32 cellular contexts compared by ENCODE assay signal in genomic region chr2:116842164-116842563, GRCh38.
"Had no signal": no experiment of that assay in that cellular context is flagged by ENCODE, and none has a peak within 500 bp of the region (broad histone marks: within the 10 kb centered on the region; RNA-seq: fewer than 3 reads in every experiment).

No MANE protein-coding gene starts in this region.

- DNase-seq: activated effector memory CD4-positive, alpha-beta T cell treated with anti-CD3 and anti-CD28 coated beads, Interleukin-2, amount 50 U/mL, for 16 hours; activated effector memory CD4-positive, alpha-beta T cell treated with Interleukin-2 at 50 U/mL for 16 hours; activated gamma-delta T cell; activated gamma-delta T cell treated with Interleukin-2 at 50 U/mL for 16 hours; activated naive CD4-positive, alpha-beta T cell; activated naive CD4-positive, alpha-beta T cell treated with anti-CD3 and anti-CD28 coated beads for 36 hours; activated naive CD4-positive, alpha-beta T cell treated with anti-CD3 and anti-CD28 coated beads, Interleukin-2, amount 10 ng/mL, durations not matched to agents 7 days and 5 days; activated naive CD4-positive, alpha-beta T cell treated with anti-CD3 and anti-CD28 coated beads, Interleukin-2, amount 50 U/mL, for 16 hours; activated naive CD4-positive, alpha-beta T cell treated with Interleukin-2 at 50 U/mL for 16 hours; activated naive CD8-positive, alpha-beta T cell treated with anti-CD3 and anti-CD28 coated beads for 36 hours; activated naive CD8-positive, alpha-beta T cell treated with anti-CD3 and anti-CD28 coated beads, Interleukin-2, amount 10 ng/mL, durations not matched to agents 7 days and 5 days; activated naive CD8-positive, alpha-beta T cell treated with anti-CD3 and anti-CD28 coated beads, Interleukin-2, amount 50 U/mL, for 24 hours; activated T-cell treated with anti-CD3 and anti-CD28 coated beads, Interleukin-2, amount 50 U/mL, for 1 hour; activated T-cell treated with anti-CD3 and anti-CD28 coated beads, Interleukin-2, amount 50 U/mL, for 24 hours; activated T-cell treated with anti-CD3 and anti-CD28 coated beads, Interleukin-2, amount 50 U/mL, for 4 hours; activated T-cell treated with anti-CD3 and anti-CD28 coated beads, Interleukin-2, amount 50 U/mL, for 48 hours; activated T-cell treated with anti-CD3 and anti-CD28 coated beads, Interleukin-2, amount 50 U/mL, for 72 hours; amniotic stem cell; amygdala; body of pancreas; brain microvascular endothelial cell; caudate nucleus; central memory CD4-positive, alpha-beta T cell; cerebellar nuclear complex had no signal

- H3K4me1 ChIP-seq: adrenal gland, ascending aorta, body of pancreas, breast epithelium had no signal

- H3K9me3 ChIP-seq: adrenal gland, ascending aorta, body of pancreas, breast epithelium had no signal

- H3K27me3 ChIP-seq: adrenal gland, ascending aorta, body of pancreas, brain microvascular endothelial cell, breast epithelium, cardiac muscle cell had no signal

- H3K36me3 ChIP-seq: adrenal gland, ascending aorta, brain microvascular endothelial cell, breast epithelium, cardiac muscle cell had no signal

- H3K4me3 ChIP-seq: adrenal gland, ascending aorta, body of pancreas, breast epithelium, cardiac muscle cell had no signal

- FAIRE-seq: astrocyte, bronchial epithelial cell had no signal

- ATAC-seq: activated naive CD4-positive, alpha-beta T cell treated with anti-CD3 and anti-CD28 coated beads, Interleukin-2, amount 50 U/mL, for 72 hours; activated naive CD8-positive, alpha-beta T cell treated with anti-CD3 and anti-CD28 coated beads, Interleukin-2, amount 50 U/mL, for 24 hours; activated T-cell treated with anti-CD3 and anti-CD28 coated beads, Interleukin-2, amount 50 U/mL, for 4 hours; activated T-cell treated with anti-CD3 and anti-CD28 coated beads, Interleukin-2, amount 50 U/mL, for 72 hours; activated T-helper 17 cell treated with anti-CD3 and anti-CD28 coated beads, Interleukin-2, amount 50 U/mL, for 72 hours; body of pancreas had no signal

- H3K27ac ChIP-seq: adrenal gland, ascending aorta, body of pancreas, brain microvascular endothelial cell, breast epithelium, cardiac muscle cell had no signal
